Comparison of ENCODE assay signal across 19 cellular contexts in the genomic region with DNA sequence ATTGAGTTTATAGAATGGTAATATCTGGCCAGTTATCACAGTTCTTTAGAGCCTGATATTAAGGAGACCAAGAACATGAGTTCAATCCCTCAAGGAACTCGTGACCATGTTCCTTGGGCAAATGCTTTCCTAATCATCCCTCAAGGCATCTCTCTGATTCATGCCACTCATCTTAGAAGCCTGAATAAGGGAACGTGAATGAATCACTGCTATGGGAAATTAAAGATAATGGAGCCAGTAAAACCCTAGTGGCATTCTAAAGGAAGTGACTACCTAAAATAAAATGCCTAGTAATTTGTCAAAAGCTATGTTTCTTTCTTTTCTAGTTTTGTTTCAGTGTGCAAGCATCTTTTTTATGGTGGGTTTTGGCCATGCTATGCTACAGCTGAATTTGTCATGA.
A peak's percentile ranks its signal among the peaks of the same experiment; 100 is the strongest.
DNase-seq lines count a peak whose midpoint lies in the region; ATAC-seq and TF ChIP-seq lines count a peak whose summit lies in the region.
"Had no signal": no experiment of that assay in that cellular context is flagged by ENCODE, and none has a peak within 500 bp of the region (broad histone marks: within the 10 kb centered on the region; RNA-seq: fewer than 3 reads in every experiment).

No MANE protein-coding gene starts in this region.

- DNase-seq in EL (peak; percentile 90), RWPE1 (ENCODE audit: low spot score) (peak; percentile 76), epithelial cell of esophagus (ENCODE audit: low read depth) (peak; percentile 95), osteocyte (ENCODE audit: extremely low spot score, unreplicated experiment) (no peak), MV-4-11 (lab: John Stamatoyannopoulos, UW) (no peak), omental fat pad (ENCODE audit: low spot score) (no peak)
- no peak for DNase-seq in stimulated activated CD4-positive, alpha-beta T cell treated with anti-CD3 and anti-CD28 coated beads, Interleukin-4, amount 100 ng/mL, for 1 hour
- DNase-seq: activated CD8-positive, alpha-beta T cell treated with anti-CD3 and anti-CD28 coated beads, Interleukin-2, amount 10 ng/mL, durations not matched to agents 7 days and 5 days; activated naive CD4-positive, alpha-beta T cell treated with Interleukin-2 at 50 U/mL for 16 hours; CD4-positive, alpha-beta T cell; colonic mucosa; GF-D8; left colon; naive B cell; NCI-H526; right lobe of liver had no signal

- CTCF ChIA-PET in RWPE1 (lab: Yijun Ruan, JAX): no interaction called here

- H3K27ac ChIP-seq in RWPE1: no peak overlapping the region
- H3K27ac ChIP-seq: colonic mucosa, gastroesophageal sphincter, right lobe of liver had no signal

- POLR2A ChIA-PET in RWPE1 (lab: Yijun Ruan, JAX; ENCODE audit: low non-redundant PET): no interaction called here

- H3K4me3 ChIP-seq in epithelial cell of esophagus (ENCODE audit: low read length): no peak overlapping the region
- H3K4me3 ChIP-seq: colonic mucosa, gastroesophageal sphincter, right lobe of liver had no signal

- H3K27me3 Mint-ChIP-seq in osteocyte (ENCODE audit: unreplicated experiment): no peaks in the 10 kb centered on the region
- H3K27me3 Mint-ChIP-seq: CD4-positive, alpha-beta T cell; naive B cell had no signal

- no peaks in the 10 kb centered on the region for H3K9me3 Mint-ChIP-seq in osteocyte (ENCODE audit: unreplicated experiment)
- H3K9me3 Mint-ChIP-seq: CD4-positive, alpha-beta T cell had no signal

- no peak overlapping the region for H3K4me3 Mint-ChIP-seq in osteocyte (ENCODE audit: unreplicated experiment)
- H3K4me3 Mint-ChIP-seq: activated CD8-positive, alpha-beta T cell treated with anti-CD3 and anti-CD28 coated beads, Interleukin-2, amount 10 ng/mL, durations not matched to agents 7 days and 5 days; CD4-positive, alpha-beta T cell; naive B cell had no signal

- H3K36me3 Mint-ChIP-seq in osteocyte (ENCODE audit: unreplicated experiment): no peaks in the 10 kb centered on the region
- H3K36me3 Mint-ChIP-seq: naive B cell had no signal

- TF ChIP-seq CTCF in RWPE1 (conservative IDR thresholded peaks at IDR 0.05; ENCODE audit: low read depth) (no peak), epithelial cell of esophagus (IDR thresholded peaks at IDR 0.05; ENCODE audit: insufficient read depth, low read depth, low read length, missing control alignments) (peak; percentile 23), osteocyte (IDR thresholded peaks at IDR 0.05) (peak; percentile 12), omental fat pad (IDR thresholded peaks at IDR 0.05) (no peak)

- no peak overlapping the region for H3K27ac Mint-ChIP-seq in osteocyte (ENCODE audit: unreplicated experiment)
- H3K27ac Mint-ChIP-seq: activated CD8-positive, alpha-beta T cell treated with anti-CD3 and anti-CD28 coated beads, Interleukin-2, amount 10 ng/mL, durations not matched to agents 7 days and 5 days; CD4-positive, alpha-beta T cell; naive B cell had no signal

- ATAC-seq in omental fat pad (ENCODE audit: low FRiP score) (no peak), GM18861 (IDR thresholded peaks at IDR 0.05; ENCODE audit: unreplicated experiment) (no peak)
- ATAC-seq: activated CD8-positive, alpha-beta T cell treated with anti-CD3 and anti-CD28 coated beads, Interleukin-2, amount 10 ng/mL, durations not matched to agents 7 days and 5 days; gastroesophageal sphincter; left colon; right lobe of liver; Right ventricle myocardium inferior had no signal

- peaks cover 8% of the 10 kb centered on the region for H3K4me1 Mint-ChIP-seq in osteocyte (ENCODE audit: unreplicated experiment)
- H3K4me1 Mint-ChIP-seq: naive B cell had no signal

Comparison
In these comparisons a context has a peak if more than half of its experiments do, and no peak if none do; other contexts are left out.
1. DNase-seq: peak in EL (single experiment), RWPE1 (single experiment) and epithelial cell of esophagus (single experiment); none in osteocyte (single experiment), MV-4-11 (single experiment), stimulated activated CD4-positive, alpha-beta T cell treated with anti-CD3 and anti-CD28 coated beads, Interleukin-4, amount 100 ng/mL, for 1 hour (single experiment) and omental fat pad (single experiment).
2. CTCF ChIP-seq: peak in epithelial cell of esophagus (single experiment) and osteocyte (single experiment); none in RWPE1 (single experiment) and omental fat pad (0 of 3).